In the genomic region with DNA sequence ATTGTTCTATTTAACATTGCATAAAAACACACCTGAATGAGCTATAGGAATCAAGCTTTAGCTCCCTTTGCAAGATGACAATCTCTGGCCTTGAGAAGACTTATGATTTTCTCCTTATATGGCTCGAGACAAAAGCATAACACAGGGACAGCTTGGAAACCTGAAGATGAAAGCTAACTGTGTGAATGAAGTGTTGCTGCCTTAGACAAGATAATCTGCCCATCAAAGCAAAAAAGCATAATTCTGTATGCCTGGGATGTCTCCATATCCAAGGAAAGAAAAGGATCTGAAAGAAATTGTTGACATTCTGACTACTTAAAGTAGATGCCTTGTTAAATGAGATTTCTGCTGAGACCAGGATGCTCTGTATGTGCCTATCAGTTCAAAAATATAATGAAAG, we compare ENCODE assay signal across 21 cellular contexts.
"Had no signal": no experiment of that assay in that cellular context is flagged by ENCODE, and none has a peak within 500 bp of the region (broad histone marks: within the 10 kb centered on the region; RNA-seq: fewer than 3 reads in every experiment).

No MANE protein-coding gene starts in this region.

- DNase-seq: naive thymus-derived CD4-positive, alpha-beta T cell; natural killer cell; nucleus accumbens; pancreas; right cardiac atrium; right lobe of liver; sigmoid colon; small intestine; stimulated activated CD4-positive, alpha-beta T cell treated with anti-CD3 and anti-CD28 coated beads, Interleukin-15, amount 100 ng/mL, for 24 hours; stimulated activated CD4-positive, alpha-beta T cell treated with anti-CD3 and anti-CD28 coated beads, Interleukin-2, amount 100 ng/mL, for 24 hours; stimulated activated CD4-positive, alpha-beta T cell treated with anti-CD3 and anti-CD28 coated beads, Interleukin-2, amount 100 ng/mL, for 48 hours; stimulated activated CD4-positive, alpha-beta T cell treated with anti-CD3 and anti-CD28 coated beads, Interleukin-4, amount 100 ng/mL, for 24 hours; stimulated activated naive B cell treated with anti-CD40 and anti-IgM and Interleukin-4, amounts not matched to agents 10 μg/mL and 1 μg/mL and 100 μg/mL, for 72 hours; stimulated activated naive CD4-positive, alpha-beta T cell treated with Interleukin-2 at 50 U/mL for 16 hours; stomach; testis; tibial artery; transverse colon; upper lobe of left lung; uterus had no signal

- ATAC-seq: naive thymus-derived CD4-positive, alpha-beta T cell; natural killer cell; pancreas; right cardiac atrium; right lobe of liver; stimulated activated effector memory CD8-positive, alpha-beta T cell treated with anti-CD3 and anti-CD28 coated beads, Interleukin-12 subunit alpha, Interleukin-12 subunit beta, amount 100 ng/mL, for 72 hours; stimulated activated naive B cell treated with anti-CD40 and anti-IgM and Interleukin-4, amounts not matched to agents 10 μg/mL and 1 μg/mL and 100 μg/mL, for 72 hours had no signal
